1 cellular context compared by ENCODE assay signal in genomic region chr6:150069707-150070106, GRCh38.
TF ChIP-seq lines count a peak whose summit lies in the region.

No MANE protein-coding gene starts in this region.

TF ChIP-seq in K562, 482 proteins besides CTCF, POLR2A, EP300 and RAD21:
- TF ChIP-seq RFX1 (IDR thresholded peaks at IDR 0.05) (peak; percentile 47; the same call in 1 of the 2 replicates), NR2C2 (CRISPR knock-in tag; IDR thresholded peaks at IDR 0.05) (no peak), NR2C2 (tag; IDR thresholded peaks at IDR 0.05) (no peak), NRF1 (conservative IDR thresholded peaks at IDR 0.05 in 1 of 2, IDR thresholded peaks at IDR 0.05 in 1 of 2) (peak; percentile 69 to 74)
